1 cellular context compared by ENCODE assay signal in the genomic region with DNA sequence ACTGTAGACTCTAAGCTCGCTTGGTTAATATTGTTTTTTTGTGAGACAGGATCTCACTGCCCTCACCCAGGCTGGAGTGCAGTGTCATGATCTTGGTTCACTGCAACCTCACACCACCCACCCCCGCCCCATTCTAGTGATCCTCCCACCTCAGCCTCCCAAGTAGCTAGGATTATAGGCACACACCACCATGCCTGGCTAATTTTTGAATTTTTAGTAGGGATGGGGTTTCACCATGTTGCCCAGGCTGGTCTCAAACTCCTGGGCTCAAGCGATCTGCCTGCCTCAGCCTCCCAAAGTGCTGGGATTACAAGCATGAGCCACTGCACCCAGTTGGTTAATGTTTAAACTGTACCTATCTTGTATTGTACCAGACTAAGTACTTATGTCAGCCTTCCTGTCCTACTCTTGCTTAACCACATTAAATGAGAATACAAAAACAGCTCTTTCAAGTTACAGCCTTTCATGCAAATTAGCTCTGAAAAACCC.
TF ChIP-seq lines count a peak whose summit lies in the region.

No MANE protein-coding gene starts in this region.

TF ChIP-seq in K562, 482 proteins besides CTCF, POLR2A, EP300 and RAD21 (continued from another document):
- peak; percentile 74 for TF ChIP-seq PRDM10 (IDR thresholded peaks at IDR 0.05; ENCODE audit: partially characterized antibody)
- TF ChIP-seq CEBPB (tag; IDR thresholded peaks at IDR 0.05), result peak; percentile 27; the same call in 1 of the 2 replicates
- TF ChIP-seq SMARCA4 (IDR thresholded peaks at IDR 0.05), result 0 out of 2 replicates have a peak, but pooled peaks have one; percentile 21
- 0 out of 2 replicates have a peak, but pooled peaks have one; percentile 43 for TF ChIP-seq C11orf30 (IDR thresholded peaks at IDR 0.05; ENCODE audit: low read depth)
